1 cellular context compared by ENCODE assay signal in the genomic region with DNA sequence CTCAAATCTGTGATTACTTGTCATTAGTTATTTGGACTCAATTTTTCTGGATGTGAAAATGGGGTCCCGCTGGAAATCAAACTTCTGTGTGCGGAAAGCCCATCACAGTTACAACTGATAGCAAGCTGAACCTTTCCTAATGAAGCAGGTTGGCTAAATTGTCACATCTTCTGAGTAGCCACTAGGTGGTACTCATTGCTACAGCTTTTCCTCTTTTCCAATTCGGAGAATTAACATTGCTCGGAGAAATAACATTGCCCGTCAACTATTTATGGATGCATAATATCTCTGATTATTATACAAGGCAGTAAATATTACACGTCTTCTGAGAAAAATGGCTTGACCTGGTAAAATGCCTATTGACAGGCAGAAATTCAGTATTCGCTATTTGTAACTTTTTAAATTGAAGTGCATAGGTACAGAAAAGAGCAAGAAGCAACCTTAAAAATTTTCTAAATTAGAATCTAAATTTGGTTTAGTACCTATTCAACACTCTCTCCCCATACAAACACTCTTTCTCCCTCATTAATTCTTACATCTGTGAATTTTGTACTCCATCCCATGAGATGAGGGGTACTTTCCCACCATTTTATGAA.
TF ChIP-seq lines count a peak whose summit lies in the region.

No MANE protein-coding gene starts in this region.

TF ChIP-seq in IMR-90, 13 proteins besides CTCF, POLR2A, EP300 and RAD21:
- TF ChIP-seq, protein P1, sequence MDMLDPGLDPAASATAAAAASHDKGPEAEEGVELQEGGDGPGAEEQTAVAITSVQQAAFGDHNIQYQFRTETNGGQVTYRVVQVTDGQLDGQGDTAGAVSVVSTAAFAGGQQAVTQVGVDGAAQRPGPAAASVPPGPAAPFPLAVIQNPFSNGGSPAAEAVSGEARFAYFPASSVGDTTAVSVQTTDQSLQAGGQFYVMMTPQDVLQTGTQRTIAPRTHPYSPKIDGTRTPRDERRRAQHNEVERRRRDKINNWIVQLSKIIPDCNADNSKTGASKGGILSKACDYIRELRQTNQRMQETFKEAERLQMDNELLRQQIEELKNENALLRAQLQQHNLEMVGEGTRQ (IDR thresholded peaks at IDR 0.05; ENCODE audit: low read depth, low read length) = no peak
- TF ChIP-seq SMC3 (IDR thresholded peaks at IDR 0.05; ENCODE audit: low read depth, low read length) = peak; percentile 54
